ENCODE assay signal across 7 cellular contexts in the genomic region with DNA sequence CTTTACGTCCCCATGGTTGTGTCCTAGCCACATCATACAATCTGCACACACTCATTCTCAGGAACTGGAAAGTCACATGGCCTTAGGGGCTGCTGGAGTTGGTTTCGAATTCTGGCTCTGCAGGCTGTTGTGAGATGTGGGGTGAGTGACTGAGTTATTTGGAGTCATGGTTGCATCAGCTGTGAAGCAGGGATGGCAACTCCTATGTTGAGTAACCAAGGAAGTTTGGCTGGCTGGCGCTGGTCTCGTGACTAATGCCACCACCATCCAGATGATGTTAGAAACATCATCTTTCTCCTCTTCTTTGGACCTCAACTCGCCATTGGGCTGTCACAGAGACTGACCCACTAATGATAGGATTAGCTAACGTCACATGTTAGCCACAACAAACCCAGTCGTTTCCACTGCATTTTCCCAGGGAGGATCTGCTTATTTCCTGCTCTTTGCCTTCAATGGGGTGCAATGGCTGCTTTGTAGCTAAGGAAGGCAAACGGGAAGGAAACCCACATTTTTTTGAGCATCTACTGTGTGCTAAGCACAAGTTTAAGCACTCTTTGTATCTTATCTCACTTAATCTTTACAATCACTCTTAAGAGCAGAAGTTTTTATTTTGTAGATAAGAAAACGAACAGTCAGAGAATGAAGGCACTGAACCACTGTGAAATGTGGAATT.
A peak's percentile ranks its signal among the peaks of the same experiment; 100 is the strongest.
DNase-seq lines count a peak whose midpoint lies in the region; ATAC-seq, FAIRE-seq and TF ChIP-seq lines count a peak whose summit lies in the region.

No MANE protein-coding gene starts in this region.

- H4K20me1 ChIP-seq in OCI-LY7 (ENCODE audit: insufficient read depth, low read length), result no peaks in the 10 kb centered on the region
- peaks cover 3 to 5% of the 10 kb centered on the region in 2 experiments for H4K20me1 ChIP-seq in H1 (replicated peaks in 1 of 2; ENCODE audit: control insufficient read depth in 1 of 2, insufficient read depth in 2 of 2, low read length in 2 of 2)

- H3K18ac ChIP-seq in H1 (ENCODE audit: extremely low read depth, low read length), result no peak overlapping the region

- H3K79me1 ChIP-seq in H1 (ENCODE audit: low read depth, low read length), result no peaks in the 10 kb centered on the region

- 0 out of 2 replicates have a peak overlapping the region, but pooled peaks have one; percentile 1 for H2AFZ ChIP-seq in OCI-LY7 (ENCODE audit: low read length)
- H2AFZ ChIP-seq in H1 (ENCODE audit: low read length), result no peak overlapping the region

- no peak overlapping the region for H3K14ac ChIP-seq in H1 (ENCODE audit: insufficient read length)

- H2BK120ac ChIP-seq in H1 (replicated peaks; ENCODE audit: low read depth, low read length), result no peak overlapping the region

- POLR2A ChIA-PET in OCI-LY7 (lab: Charles Lee), result no interaction called here
- POLR2A ChIA-PET in H1 (lab: Charles Lee; ENCODE audit: partially characterized antibody), result no interaction called here

- FAIRE-seq in H1 (lab: Jason Lieb, UNC), result no peak

- no peak overlapping the region for H4K91ac ChIP-seq in H1 (replicated peaks; ENCODE audit: insufficient read length, low read length)

- CTCF ChIA-PET in OCI-LY7 (lab: Charles Lee; ENCODE audit: unreplicated experiment) (no interaction called here), H1 (lab: Charles Lee; ENCODE audit: partially characterized antibody) (no interaction called here)

- H3K4me3 ChIP-seq in OCI-LY7 (ENCODE audit: low read depth, low read length, poor library complexity, severe bottlenecking), result no peak overlapping the region
- H3K4me3 ChIP-seq in H1 (ENCODE audit: extremely low read depth in 1 of 4, insufficient read depth in 2 of 4, low read depth in 3 of 4, low read length in 4 of 4), result no peak overlapping the region

- 0 out of 2 replicates have a peak overlapping the region, but pooled peaks have one; percentile 54 for H2BK5ac ChIP-seq in H1 (ENCODE audit: low read depth, low read length)

- no peak overlapping the region for H3K56ac ChIP-seq in H1 (replicated peaks; ENCODE audit: insufficient read length, low read depth, low read length)

- no peak overlapping the region for H3K4ac ChIP-seq in H1 (replicated peaks; ENCODE audit: insufficient read length, low read depth, low read length)

- no TSS peak for BruUV-seq in OCI-LY7 (replicated peaks; lab: Mats Ljungman, UMichigan)

- no peak for TF ChIP-seq CTCF in OCI-LY7 (conservative IDR thresholded peaks at IDR 0.05; ENCODE audit: low read length)
- TF ChIP-seq CTCF in H1 (IDR thresholded peaks at IDR 0.05; ENCODE audit: control extremely low read depth in 1 of 3, insufficient read depth in 1 of 3, low read depth in 1 of 3, low read length in 3 of 3), result no peak

- DNase-seq in OCI-LY7 (ENCODE audit: low spot score), result no peak
- DNase-seq in H1 (ENCODE audit: low read depth in 1 of 2, low spot score in 2 of 2), result no peak
- DNase-seq in stimulated activated CD8-positive, alpha-beta memory T cell treated with anti-CD3 and anti-CD28 coated beads, Interleukin-15, amount 100 ng/mL, for 48 hours (ENCODE audit: low read depth in 2 of 2), result peak; percentile 4 to 10
- no peak for DNase-seq in GDM1 (lab: John Stamatoyannopoulos, UW)
- no peak for DNase-seq in NCI-H146 treated with DMSO at 0.1 percent for 48 hours (lab: John Stamatoyannopoulos, UW; ENCODE audit: unreplicated experiment)

- H2BK15ac ChIP-seq in H1 (ENCODE audit: low read length), result no peak overlapping the region

- no peak overlapping the region for H3K23ac ChIP-seq in H1 (ENCODE audit: insufficient read length)

- 93% methylated on average over 9 of the region's 9 CpGs; no CpG with 5 or more reads in 1 of the 2 experiments for WGBS in H1 (ENCODE audit: extremely low coverage in 1 of 2, insufficient coverage in 1 of 2, insufficient read length in 1 of 2, insufficient replicate concordance in 2 of 2, low coverage in 1 of 2, low lambda C conversion rate in 2 of 2, missing lambda C conversion rate in 1 of 2), 2 experiments

- H3K9me3 ChIP-seq in OCI-LY7 (ENCODE audit: low read length) (no peaks in the 10 kb centered on the region), H1 (ENCODE audit: insufficient read depth in 2 of 2, low read depth in 1 of 2, low read length in 1 of 2) (no peaks in the 10 kb centered on the region)

- no peak for TF ChIP-seq EP300 in H1 (IDR thresholded peaks at IDR 0.05; ENCODE audit: borderline replicate concordance in 1 of 2, low read depth in 2 of 2, low read length in 2 of 2)

- H3K27ac ChIP-seq in OCI-LY7 (ENCODE audit: low read depth, low read length, poor library complexity, severe bottlenecking), result no peak overlapping the region
- H3K27ac ChIP-seq in H1 (ENCODE audit: low read depth, low read length), result no peak overlapping the region

- no peak overlapping the region for H2BK12ac ChIP-seq in H1 (ENCODE audit: low read depth, low read length)

- no peaks in the 10 kb centered on the region for H3K4me1 ChIP-seq in OCI-LY7 (ENCODE audit: insufficient read depth, low read length, poor library complexity, severe bottlenecking)
- no peaks in the 10 kb centered on the region for H3K4me1 ChIP-seq in H1 (replicated peaks in 1 of 4; ENCODE audit: control insufficient read depth in 3 of 4, insufficient read depth in 4 of 4, low read length in 3 of 4)

- H2BK20ac ChIP-seq in H1 (ENCODE audit: low read length), result no peak overlapping the region

- intact Hi-C loops in OCI-LY7 (cut with micrococcal nuclease; ENCODE audit: unreplicated experiment), result no loop called here

- TF ChIP-seq POLR2A in H1 (IDR thresholded peaks at IDR 0.05; ENCODE audit: control extremely low read depth in 1 of 2, low read depth in 2 of 2, low read length in 2 of 2), result no peak

- ATAC-seq in GM21447 (IDR thresholded peaks at IDR 0.05; ENCODE audit: unreplicated experiment) (peak; percentile 66), GM19397 (IDR thresholded peaks at IDR 0.05; ENCODE audit: unreplicated experiment) (no peak)

- no peaks in the 10 kb centered on the region for H3K79me2 ChIP-seq in OCI-LY7 (ENCODE audit: insufficient read depth, low read depth, low read length)
- no peaks in the 10 kb centered on the region for H3K79me2 ChIP-seq in H1 (ENCODE audit: control insufficient read depth in 1 of 2, insufficient read depth in 2 of 2, low read length in 2 of 2)

- H3K4me2 ChIP-seq in OCI-LY7 (ENCODE audit: low read length), result no peak overlapping the region
- H3K4me2 ChIP-seq in H1 (ENCODE audit: insufficient read depth in 1 of 2, low read depth in 2 of 2, low read length in 2 of 2), result no peak overlapping the region

- H4K8ac ChIP-seq in H1 (ENCODE audit: extremely low read depth, insufficient read depth, low read length), result no peak overlapping the region

- H3K36me3 ChIP-seq in OCI-LY7 (ENCODE audit: insufficient read depth, low read length) (no peaks in the 10 kb centered on the region), H1 (ENCODE audit: control insufficient read depth in 2 of 4, insufficient read depth in 4 of 4, low read length in 3 of 4) (peaks cover 4 to 53% (median 22%) of the 10 kb centered on the region in 4 experiments; a peak in 7 of 8 replicates)

- H3K9ac ChIP-seq in H1 (replicated peaks in 1 of 4; ENCODE audit: extremely low read depth in 1 of 4, low read depth in 3 of 4, low read length in 3 of 4), result no peak overlapping the region

- H3K23me2 ChIP-seq in H1 (ENCODE audit: low read depth, low read length), result peaks cover 2% of the 10 kb centered on the region; the same call in 1 of the 2 replicates

- H3K9me2 ChIP-seq in OCI-LY7 (ENCODE audit: insufficient read depth, low read length), result no peaks in the 10 kb centered on the region

- H3K27me3 ChIP-seq in H1 (replicated peaks in 1 of 4; ENCODE audit: control insufficient read depth in 3 of 4, extremely low read depth in 1 of 4, insufficient read depth in 3 of 4, low read length in 3 of 4), result no peaks in the 10 kb centered on the region

- H4K5ac ChIP-seq in H1 (ENCODE audit: insufficient read length, low read depth, low read length), result no peak overlapping the region

- no peak for TF ChIP-seq RAD21 in H1 (IDR thresholded peaks at IDR 0.05 in 1 of 2, conservative IDR thresholded peaks at IDR 0.05 in 1 of 2; ENCODE audit: low read depth in 2 of 2, low read length in 2 of 2)

- no peak overlapping the region for H2AK5ac ChIP-seq in H1 (ENCODE audit: low read depth, low read length)

TF ChIP-seq in H1, 55 proteins besides CTCF, POLR2A, EP300 and RAD21:
- TF ChIP-seq TEAD4 (IDR thresholded peaks at IDR 0.05; ENCODE audit: low read depth, low read length), result no peak
- no peak for TF ChIP-seq SIN3A (conservative IDR thresholded peaks at IDR 0.05 in 1 of 2, IDR thresholded peaks at IDR 0.05 in 1 of 2; ENCODE audit: low read depth in 1 of 2, low read length in 2 of 2)
- TF ChIP-seq CHD2 (IDR thresholded peaks at IDR 0.05; ENCODE audit: low read length), result no peak
- TF ChIP-seq SIRT6 (IDR thresholded peaks at IDR 0.05; ENCODE audit: low read length), result no peak

Comparison
In these comparisons a context has a peak if more than half of its experiments do, and no peak if none do; other contexts are left out.
1. DNase-seq: peak in stimulated activated CD8-positive, alpha-beta memory T cell treated with anti-CD3 and anti-CD28 coated beads, Interleukin-15, amount 100 ng/mL, for 48 hours (2 of 2); none in OCI-LY7 (single experiment), H1 (0 of 2), GDM1 (single experiment) and NCI-H146 treated with DMSO at 0.1 percent for 48 hours (single experiment).